8 cellular contexts compared by ENCODE assay signal in genomic region chr20:47358672-47359532, GRCh38. TPM values are rescaled to one million over a fixed set of nuclear protein-coding genes. Genes with fewer than 3 reads are reported as not detected.
DNase-seq lines count a peak whose midpoint lies in the region; ATAC-seq, FAIRE-seq and TF ChIP-seq lines count a peak whose summit lies in the region.

No MANE protein-coding gene starts in this region.

- H3K27ac ChIP-seq in GM12878 (ENCODE audit: control insufficient read depth, insufficient read depth) (peak overlapping the region; percentile 99), iPS DF 6.9 (ENCODE audit: low read length) (peak overlapping the region; percentile 22)

- RAD21 ChIA-PET in GM12878 (lab: Charles Lee; ENCODE audit: unreplicated experiment), result interaction anchor here (0.7 to 13.0 kb wide), 11 partner anchors 10 to 143 kb away, joined by 3 to 123 read pairs (median 4); partner anchors contain the start of gene NCOA3

- peaks cover 35% of the 10 kb centered on the region for H3K79me2 ChIP-seq in GM12878 (ENCODE audit: control insufficient read depth, insufficient read depth, low read length)

- no peak overlapping the region; the same call in 1 of the 2 replicates for H3K4me2 ChIP-seq in GM12878 (ENCODE audit: control insufficient read depth, insufficient read depth)

- H3K4me3 ChIP-seq in GM06990 (replicated peaks; ENCODE audit: low read depth, low read length) (no peak overlapping the region), GM12878 (no peak overlapping the region), iPS DF 6.9 (ENCODE audit: low read length) (no peak overlapping the region), retinal pigment epithelial cell (ENCODE audit: low read length) (no peak overlapping the region)

- no peaks in the 10 kb centered on the region for H3K36me3 ChIP-seq in GM06990 (ENCODE audit: control insufficient read depth, insufficient read depth, low read length)
- H3K36me3 ChIP-seq in GM12878 (ENCODE audit: control insufficient read depth in 2 of 2, insufficient read depth in 2 of 2, low read length in 1 of 2), result no peaks in the 10 kb centered on the region
- no peaks in the 10 kb centered on the region for H3K36me3 ChIP-seq in iPS DF 6.9 (ENCODE audit: control insufficient read depth, insufficient read depth, low read length)

- in situ Hi-C loops in GM12878 (cut with MboI), result no loop called here

- ATAC-seq in GM12878 (no peak), HG03521 (IDR thresholded peaks at IDR 0.05; ENCODE audit: unreplicated experiment) (no peak)

- CTCF ChIA-PET in GM12878 (lab: Yijun Ruan, JAX), result interaction anchor here (0.7 to 13.0 kb wide), 13 partner anchors 9 to 264 kb away, joined by 3 to 129 read pairs (median 4); no protein-coding TSS in a partner anchor

- no peak for FAIRE-seq in GM12878 (lab: Jason Lieb, UNC)

- no peak overlapping the region for H3K9ac ChIP-seq in GM12878 (ENCODE audit: control insufficient read depth, insufficient read depth, low read length)

- DNase-seq in AG08396 (ENCODE audit: low spot score) (peak; percentile 45), GM06990 (ENCODE audit: extremely low read depth, insufficient read length) (peak; percentile 47), NCI-H774 (lab: John Stamatoyannopoulos, UW) (peak; percentile 52), GM12878 (ENCODE audit: low read depth, low spot score) (no peak), iPS DF 6.9 (ENCODE audit: low read depth, low spot score) (no peak), retinal pigment epithelial cell (ENCODE audit: low read depth) (peak; percentile 99)
- no peak for DNase-seq in activated CD4-positive, CD25-positive, alpha-beta regulatory T cell treated with anti-CD3 and anti-CD28 coated beads, Interleukin-2, amount 50 U/mL, for 72 hours

- SMC1A ChIA-PET in GM12878 (lab: Charles Lee; ENCODE audit: uncharacterized antibody, unreplicated experiment), result interaction anchor here (0.6 to 6.5 kb wide), 9 partner anchors 10 to 153 kb away, joined by 3 to 51 read pairs (median 4); no protein-coding TSS in a partner anchor

- no peak for TF ChIP-seq EP300 in GM12878 (IDR thresholded peaks at IDR 0.05; ENCODE audit: borderline replicate concordance in 1 of 2, control insufficient read depth in 1 of 2, low read depth in 2 of 2, low read length in 2 of 2)

- WGBS in GM12878 (ENCODE audit: insufficient coverage, insufficient replicate concordance, low lambda C conversion rate, missing lambda C conversion rate), result 82% methylated on average over 17 of the region's 17 CpGs
- no CpG with 5 or more reads among the region's 17 CpGs for WGBS in iPS DF 6.9 (ENCODE audit: insufficient coverage, insufficient read length)

- POLR2A ChIA-PET in GM12878 (lab: Charles Lee), result interaction anchor here (0.5 to 5.7 kb wide), 12 partner anchors 11 to 1359 kb away, joined by 3 to 50 read pairs (median 5); no protein-coding TSS in a partner anchor

- H3K4me1 ChIP-seq in GM12878 (ENCODE audit: control insufficient read depth, insufficient read depth, low read length) (peaks cover 43% of the 10 kb centered on the region), iPS DF 6.9 (ENCODE audit: control insufficient read depth, insufficient read depth, low read length) (peaks cover 24% of the 10 kb centered on the region)

- peak; percentile 39; the same call in 1 of the 2 replicates for TF ChIP-seq POLR2A in GM12878 (IDR thresholded peaks at IDR 0.05; ENCODE audit: low read depth, low read length)

- H2AFZ ChIP-seq in GM12878 (ENCODE audit: control insufficient read depth, low read depth, low read length), result peak overlapping the region; percentile 43

- H4K20me1 ChIP-seq in GM12878 (ENCODE audit: control insufficient read depth, insufficient read depth), result no peaks in the 10 kb centered on the region

- H3K9me3 ChIP-seq in GM12878 (replicated peaks; ENCODE audit: control insufficient read depth, insufficient read depth, low read length) (no peaks in the 10 kb centered on the region), iPS DF 6.9 (ENCODE audit: control insufficient read depth, insufficient read depth, low read length) (no peaks in the 10 kb centered on the region)

- no peak for TF ChIP-seq RAD21 in GM12878 (IDR thresholded peaks at IDR 0.05; ENCODE audit: insufficient read depth, low read depth, low read length)

- H3K27me3 ChIP-seq in GM06990 (replicated peaks; ENCODE audit: control insufficient read depth, insufficient read depth, low read length) (no peaks in the 10 kb centered on the region), GM12878 (replicated peaks in 1 of 2; ENCODE audit: control insufficient read depth in 2 of 2, insufficient read depth in 2 of 2, low read length in 1 of 2) (no peaks in the 10 kb centered on the region), iPS DF 6.9 (ENCODE audit: control insufficient read depth, insufficient read depth, low read length) (no peaks in the 10 kb centered on the region)

- intact Hi-C loops in GM12878 (cut with micrococcal nuclease; ENCODE audit: unreplicated experiment), result no loop called here

- TF ChIP-seq CTCF in GM06990 (IDR thresholded peaks at IDR 0.05; ENCODE audit: insufficient read depth, low read length, poor library complexity, severe bottlenecking), result no peak
- no peak for TF ChIP-seq CTCF in GM12878 (IDR thresholded peaks at IDR 0.05 in 2 of 3, conservative IDR thresholded peaks at IDR 0.05 in 1 of 3; ENCODE audit: control insufficient read depth in 2 of 3, extremely low read depth in 1 of 3, insufficient read depth in 1 of 3, low read depth in 3 of 3, low read length in 3 of 3)
- no peak for TF ChIP-seq CTCF in retinal pigment epithelial cell (conservative IDR thresholded peaks at IDR 0.05; ENCODE audit: low read depth, low read length)

- BruUV-seq in GM12878 (replicated peaks; lab: Mats Ljungman, UMichigan), result no TSS peak

TF ChIP-seq in GM12878, 131 proteins besides CTCF, POLR2A, EP300 and RAD21:
- peak in 1 of 2 experiments; percentile 31; a peak in 1 of 4 replicates for TF ChIP-seq ETV6 (conservative IDR thresholded peaks at IDR 0.05 in 1 of 2, IDR thresholded peaks at IDR 0.05 in 1 of 2; ENCODE audit: borderline replicate concordance in 1 of 2, low read depth in 1 of 2)
- no peak for TF ChIP-seq NRF1 (conservative IDR thresholded peaks at IDR 0.05; ENCODE audit: low read depth, low read length)
- TF ChIP-seq MLLT1 (IDR thresholded peaks at IDR 0.05), result 0 out of 2 replicates have a peak, but pooled peaks have one; percentile 22

RNA-seq across cellular contexts. Expression of gene ZMYND8, which starts 2.4 kb away (rescaled TPM):
- 207 and 208 TPM in 2 replicates for total RNA-seq in GM12878 (2013; cell fraction: nucleolus; rRNA removed)
- total RNA-seq in GM12878 (2014; rRNA removed), result 17.8 and 18.5 TPM in 2 replicates
- 24.1 and 24.2 TPM in 2 replicates for total RNA-seq in GM12878 (2014; rRNA removed; fragmentation: Illumina TruSeq; extraction: Trizol)
- total RNA-seq in GM12878 (2021), result 42.1 and 54.8 TPM in 2 replicates
- 9.9 TPM for polyA plus RNA-seq in GM12878 (2011; ENCODE audit: low read depth)
- polyA plus RNA-seq in GM12878 (2011; rRNA removed), result 26.6 and 34.3 TPM in 2 replicates
- 21.0 and 23.6 TPM in 2 replicates for polyA plus RNA-seq in GM12878 (2011; cell fraction: cytosol; rRNA removed)
- polyA plus RNA-seq in GM12878 (2011; cell fraction: nucleus; rRNA removed), result 69.7 and 78.1 TPM in 2 replicates
- 16.4 and 22.5 TPM in 2 replicates for polyA plus RNA-seq in GM12878 (2012)
- 27.1 and 27.9 TPM in 2 replicates for polyA plus RNA-seq in GM12878 (2014; fragmentation: Illumina TruSeq; extraction: Trizol)
- 10 to 100 TPM; 12.9 to 18.4 TPM for polyA plus RNA-seq in GM12878 (2014; fragmentation: Nextera tagmentation; extraction: Ambion mirVana)
- 21.7 and 22.7 TPM in 2 replicates for polyA plus RNA-seq in GM12878 (2014; rRNA removed)
- 10 to 100 TPM; 22.1 to 25.0 TPM for polyA plus RNA-seq in GM12878 (2016; fragmentation: Nextera tagmentation; extraction: Ambion mirVana)
- 49.9 and 55.7 TPM in 2 replicates for polyA minus RNA-seq in GM12878 (2011; rRNA and poly(A)+ RNA removed)
- 18.0 and 20.2 TPM in 2 replicates for polyA minus RNA-seq in GM12878 (2011; cell fraction: cytosol; rRNA and poly(A)+ RNA removed)
- 45.5 and 61.3 TPM in 2 replicates for polyA minus RNA-seq in GM12878 (2011; cell fraction: nucleus; rRNA and poly(A)+ RNA removed)

Comparison
In these comparisons a context has a peak if more than half of its experiments do, and no peak if none do; other contexts are left out.
1. DNase-seq: peak in AG08396 (single experiment), GM06990 (single experiment), NCI-H774 (single experiment) and retinal pigment epithelial cell (single experiment); none in GM12878 (single experiment), iPS DF 6.9 (single experiment) and activated CD4-positive, CD25-positive, alpha-beta regulatory T cell treated with anti-CD3 and anti-CD28 coated beads, Interleukin-2, amount 50 U/mL, for 72 hours (single experiment).